1 cellular context compared by ENCODE assay signal in the genomic region with DNA sequence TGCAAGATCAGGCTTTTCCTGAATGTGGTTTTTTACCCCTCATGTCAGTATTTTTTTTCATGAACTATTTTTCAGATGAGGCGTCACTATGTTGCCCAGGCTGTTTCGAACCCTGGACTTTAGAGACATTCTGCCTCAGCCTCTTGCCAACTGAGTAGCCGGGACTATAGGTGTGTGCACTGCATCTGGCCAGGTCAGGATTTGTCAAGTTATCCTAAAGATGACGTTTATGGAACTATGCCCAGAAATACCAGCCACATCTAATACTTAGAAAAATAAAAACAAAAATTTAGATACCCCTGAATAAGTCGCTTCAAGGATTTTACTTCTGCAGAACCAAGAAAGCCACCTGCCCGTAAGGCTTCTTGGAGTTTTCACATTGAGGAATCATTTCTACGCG.
TF ChIP-seq lines count a peak whose summit lies in the region.

No MANE protein-coding gene starts in this region.

TF ChIP-seq in HCT116, 20 proteins besides CTCF, POLR2A, EP300 and RAD21:
- TF ChIP-seq, protein P1, sequence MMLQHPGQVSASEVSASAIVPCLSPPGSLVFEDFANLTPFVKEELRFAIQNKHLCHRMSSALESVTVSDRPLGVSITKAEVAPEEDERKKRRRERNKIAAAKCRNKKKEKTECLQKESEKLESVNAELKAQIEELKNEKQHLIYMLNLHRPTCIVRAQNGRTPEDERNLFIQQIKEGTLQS (IDR thresholded peaks at IDR 0.05): no peak
- no peak for TF ChIP-seq CEBPB (IDR thresholded peaks at IDR 0.05; ENCODE audit: low read depth)
- TF ChIP-seq JUND (IDR thresholded peaks at IDR 0.05): no peak
- TF ChIP-seq POLR2AphosphoS5 (IDR thresholded peaks at IDR 0.05; ENCODE audit: low read depth, low read length): no peak
- no peak for TF ChIP-seq REST (IDR thresholded peaks at IDR 0.05; ENCODE audit: low read depth)
- TF ChIP-seq EZH2phosphoT487 (IDR thresholded peaks at IDR 0.05; ENCODE audit: borderline replicate concordance): no peak
- TF ChIP-seq, protein P2, sequence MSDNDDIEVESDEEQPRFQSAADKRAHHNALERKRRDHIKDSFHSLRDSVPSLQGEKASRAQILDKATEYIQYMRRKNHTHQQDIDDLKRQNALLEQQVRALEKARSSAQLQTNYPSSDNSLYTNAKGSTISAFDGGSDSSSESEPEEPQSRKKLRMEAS (IDR thresholded peaks at IDR 0.05): no peak
- TF ChIP-seq YY1 (IDR thresholded peaks at IDR 0.05; ENCODE audit: extremely low read depth, insufficient replicate concordance, low read depth, low read length): no peak
- no peak for TF ChIP-seq SP1 (IDR thresholded peaks at IDR 0.05; ENCODE audit: low read depth)
- TF ChIP-seq TCF7L2 (IDR thresholded peaks at IDR 0.05; ENCODE audit: borderline replicate concordance, extremely low read depth, insufficient read depth, insufficient read length): no peak
- no peak for TF ChIP-seq FOSL1 (IDR thresholded peaks at IDR 0.05; ENCODE audit: low read depth)
- TF ChIP-seq SRF (IDR thresholded peaks at IDR 0.05; ENCODE audit: low read depth): no peak
- no peak for TF ChIP-seq EZH2 (IDR thresholded peaks at IDR 0.05)
- no peak for TF ChIP-seq ELF1 (IDR thresholded peaks at IDR 0.05; ENCODE audit: borderline replicate concordance, low read depth)
- TF ChIP-seq, protein P3, sequence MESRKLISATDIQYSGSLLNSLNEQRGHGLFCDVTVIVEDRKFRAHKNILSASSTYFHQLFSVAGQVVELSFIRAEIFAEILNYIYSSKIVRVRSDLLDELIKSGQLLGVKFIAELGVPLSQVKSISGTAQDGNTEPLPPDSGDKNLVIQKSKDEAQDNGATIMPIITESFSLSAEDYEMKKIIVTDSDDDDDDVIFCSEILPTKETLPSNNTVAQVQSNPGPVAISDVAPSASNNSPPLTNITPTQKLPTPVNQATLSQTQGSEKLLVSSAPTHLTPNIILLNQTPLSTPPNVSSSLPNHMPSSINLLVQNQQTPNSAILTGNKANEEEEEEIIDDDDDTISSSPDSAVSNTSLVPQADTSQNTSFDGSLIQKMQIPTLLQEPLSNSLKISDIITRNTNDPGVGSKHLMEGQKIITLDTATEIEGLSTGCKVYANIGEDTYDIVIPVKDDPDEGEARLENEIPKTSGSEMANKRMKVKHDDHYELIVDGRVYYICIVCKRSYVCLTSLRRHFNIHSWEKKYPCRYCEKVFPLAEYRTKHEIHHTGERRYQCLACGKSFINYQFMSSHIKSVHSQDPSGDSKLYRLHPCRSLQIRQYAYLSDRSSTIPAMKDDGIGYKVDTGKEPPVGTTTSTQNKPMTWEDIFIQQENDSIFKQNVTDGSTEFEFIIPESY (IDR thresholded peaks at IDR 0.05; ENCODE audit: extremely low read depth, insufficient replicate concordance, low read length): no peak
- TF ChIP-seq EGR1 (IDR thresholded peaks at IDR 0.05; ENCODE audit: low read depth): no peak
- no peak for TF ChIP-seq CBX3 (IDR thresholded peaks at IDR 0.05; ENCODE audit: low read depth)
- no peak for TF ChIP-seq ZNF274 (IDR thresholded peaks at IDR 0.05; ENCODE audit: low read depth, low read length)
